In the genomic region with DNA sequence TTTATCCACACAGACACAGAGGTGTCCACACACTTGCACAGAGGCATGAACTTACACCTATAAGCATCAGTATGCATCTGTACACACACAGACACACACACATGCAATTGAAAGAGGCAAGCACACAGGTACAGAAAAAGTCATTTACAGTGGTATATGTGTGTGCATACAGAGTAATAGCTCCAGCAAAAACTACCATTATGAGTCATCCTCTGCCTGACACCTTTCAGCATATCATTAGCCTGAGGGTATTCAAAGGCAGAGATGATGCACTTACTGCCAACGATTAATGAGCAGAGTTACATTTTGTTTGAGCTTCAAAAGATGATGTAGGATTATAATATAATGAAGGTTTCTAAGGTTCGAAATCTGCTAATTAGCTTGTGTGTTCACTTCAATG, we compare ENCODE assay signal across 10 cellular contexts.
DNase-seq lines count a peak whose midpoint lies in the region; ATAC-seq and TF ChIP-seq lines count a peak whose summit lies in the region.
"Had no signal": no experiment of that assay in that cellular context is flagged by ENCODE, and none has a peak within 500 bp of the region (broad histone marks: within the 10 kb centered on the region; RNA-seq: fewer than 3 reads in every experiment).

No MANE protein-coding gene starts in this region.

- no peaks in the 10 kb centered on the region for H4K20me1 ChIP-seq in mammary epithelial cell (ENCODE audit: insufficient read depth, low read length)

- no peak overlapping the region for H2AFZ ChIP-seq in mammary epithelial cell (ENCODE audit: low read depth, low read length)

- H3K36me3 ChIP-seq in mammary epithelial cell (ENCODE audit: insufficient read depth, low read length): no peaks in the 10 kb centered on the region
- no peaks in the 10 kb centered on the region for H3K36me3 ChIP-seq in HAP-1 (replicated peaks)
- no peaks in the 10 kb centered on the region for H3K36me3 ChIP-seq in H7 (replicated peaks; ENCODE audit: control insufficient read depth, insufficient read depth, low read length)
- no peaks in the 10 kb centered on the region for H3K36me3 ChIP-seq in transverse colon

- no peak for TF ChIP-seq EP300 in transverse colon (IDR thresholded peaks at IDR 0.05; ENCODE audit: low read depth)

- in situ Hi-C loops in mammary epithelial cell (cut with MboI; ENCODE audit: low sequenced_read_pairs in 2 of 2) (no loop called here), HAP-1 (cut with MboI; ENCODE audit: low sequenced_read_pairs) (no loop called here), transverse colon (cut with MboI; ENCODE audit: low pct_ligation_motif_present in 1 of 4, low pct_unique_long_range_greater_than_20kb in 1 of 4, low sequenced_read_pairs in 3 of 4) (no loop called here)

- dilution Hi-C loops in mammary epithelial cell (cut with HindIII; ENCODE audit: low sequenced_read_pairs): no loop called here

- TF ChIP-seq POLR2A in transverse colon (IDR thresholded peaks at IDR 0.05): no peak

- no peak overlapping the region for H3K4me3 ChIP-seq in mammary epithelial cell (replicated peaks in 1 of 3; ENCODE audit: insufficient read depth in 1 of 3, low read depth in 2 of 3, low read length in 3 of 3)
- no peak overlapping the region for H3K4me3 ChIP-seq in HAP-1
- no peak overlapping the region for H3K4me3 ChIP-seq in H7 (ENCODE audit: insufficient read depth, low read depth, low read length)
- H3K4me3 ChIP-seq in transverse colon: no peak overlapping the region

- no peaks in the 10 kb centered on the region for H3K79me2 ChIP-seq in mammary epithelial cell (ENCODE audit: insufficient read depth, low read length)

- H3K4me1 ChIP-seq in mammary epithelial cell (ENCODE audit: insufficient read depth, low read length) (no peaks in the 10 kb centered on the region), HAP-1 (no peaks in the 10 kb centered on the region), transverse colon (no peaks in the 10 kb centered on the region)

- ATAC-seq in GM21390 (IDR thresholded peaks at IDR 0.05; ENCODE audit: unreplicated experiment): peak; percentile 64
- ATAC-seq in left lobe of liver: no peak

- H3K27me3 ChIP-seq in mammary epithelial cell (ENCODE audit: insufficient read depth, low read length): peaks cover 8% of the 10 kb centered on the region
- 0 out of 2 replicates have a peak, but pooled peaks cover 7% of the 10 kb centered on the region for H3K27me3 ChIP-seq in HAP-1 (ENCODE audit: low read depth)
- H3K27me3 ChIP-seq in H7 (ENCODE audit: control insufficient read depth, insufficient read depth, low read length): no peaks in the 10 kb centered on the region
- no peaks in the 10 kb centered on the region for H3K27me3 ChIP-seq in transverse colon

- no peaks in the 10 kb centered on the region for H3K9me3 ChIP-seq in mammary epithelial cell (replicated peaks; ENCODE audit: insufficient read depth, low read length)
- H3K9me3 ChIP-seq in HAP-1: no peaks in the 10 kb centered on the region
- peaks cover 5 to 6% of the 10 kb centered on the region in 2 donors for H3K9me3 ChIP-seq in transverse colon

- H3K27ac ChIP-seq in mammary epithelial cell (ENCODE audit: insufficient read depth, low read depth, low read length) (no peak overlapping the region), transverse colon (no peak overlapping the region)

- 38% methylated on average over 2 of the region's 2 CpGs for WGBS in mammary epithelial cell (ENCODE audit: low coverage, missing lambda C conversion rate)
- WGBS in transverse colon (ENCODE audit: low coverage in 1 of 2), 2 donors: 63 to 100% methylated on average over 1 to 2 of the region's 2 CpGs

- intact Hi-C loops in mammary epithelial cell (cut with micrococcal nuclease) (no loop called here), transverse colon (cut with DNase I; ENCODE audit: low total_unique reads) (no loop called here)

- TF ChIP-seq CTCF in mammary epithelial cell (conservative IDR thresholded peaks at IDR 0.05 in 1 of 2, IDR thresholded peaks at IDR 0.05 in 1 of 2; ENCODE audit: extremely low read depth in 1 of 2, insufficient read depth in 1 of 2, low read depth in 1 of 2, low read length in 2 of 2) (no peak), transverse colon (IDR thresholded peaks at IDR 0.05) (no peak)

- H3K9ac ChIP-seq in mammary epithelial cell (ENCODE audit: insufficient read depth, low read length): no peak overlapping the region

- no TSS peak for BruUV-seq in mammary epithelial cell (replicated peaks; lab: Mats Ljungman, UMichigan)

- DNase-seq in EL (peak; percentile 31), LoVo (ENCODE audit: low spot score) (peak; percentile 6), mammary epithelial cell (peak; percentile 60), HAP-1 (ENCODE audit: low spot score in 2 of 2) (no peak), H7 (no peak), transverse colon (no peak), left lobe of liver (ENCODE audit: low spot score) (no peak)
- DNase-seq: NCI-H510A, SW 1271 had no signal

- no peak overlapping the region for H3K4me2 ChIP-seq in mammary epithelial cell (ENCODE audit: insufficient read depth, low read depth, low read length)

- CTCF ChIA-PET in mammary epithelial cell (lab: Charles Lee; ENCODE audit: low non-redundant PET): no interaction called here

Comparison
In these comparisons a context has a peak if more than half of its experiments do, and no peak if none do; other contexts are left out.
1. DNase-seq: peak in EL (single experiment), LoVo (single experiment) and mammary epithelial cell (single experiment); none in HAP-1 (0 of 2), H7 (single experiment), transverse colon (single experiment) and left lobe of liver (single experiment).